Comparison of ENCODE assay signal across 20 cellular contexts in genomic region chr9:89837152-89837551, GRCh38.
"Had no signal": no experiment of that assay in that cellular context is flagged by ENCODE, and none has a peak within 500 bp of the region (broad histone marks: within the 10 kb centered on the region; RNA-seq: fewer than 3 reads in every experiment).

No MANE protein-coding gene starts in this region.

- H3K9me3 ChIP-seq: colonic mucosa, heart right ventricle, lower lobe of right lung, psoas muscle, suprapubic skin, tibial artery, upper lobe of left lung, uterus had no signal

- H3K27ac ChIP-seq: colonic mucosa, heart right ventricle, lower lobe of right lung, psoas muscle, suprapubic skin, tibial artery, upper lobe of left lung, uterus had no signal

- H3K4me3 ChIP-seq: colonic mucosa, heart right ventricle, lower lobe of right lung, psoas muscle, smooth muscle cell, suprapubic skin, tibial artery, upper lobe of left lung, uterus had no signal

- H3K36me3 ChIP-seq: colonic mucosa, heart right ventricle, lower lobe of right lung, suprapubic skin, tibial artery, upper lobe of left lung, uterus had no signal

- H3K27me3 ChIP-seq: colonic mucosa, heart right ventricle, suprapubic skin, tibial artery, upper lobe of left lung, uterus had no signal

- H3K4me1 ChIP-seq: psoas muscle, tibial artery, uterus had no signal

- H3K27ac Mint-ChIP-seq: nephron had no signal

- H3K4me3 Mint-ChIP-seq: naive B cell, nephron had no signal

- DNase-seq: colonic mucosa; effector CD4-positive, alpha-beta T cell; heart right ventricle; hypothalamus; kidney glomerular epithelial cell; lower lobe of right lung; mesenchymal stem cell; midbrain; naive B cell; psoas muscle; retina; stimulated activated CD4-positive, alpha-beta T cell treated with anti-CD3 and anti-CD28 coated beads, Interleukin-2, amount 100 ng/mL, for 48 hours; stimulated activated naive CD8-positive, alpha-beta T cell treated with anti-CD3 and anti-CD28 coated beads, Interleukin-15, Interleukin-2, amounts not matched to agents 100 U/mL and 50 U/mL, for 24 hours; tibial artery; upper lobe of left lung; uterus had no signal

- ATAC-seq: left lobe of liver; psoas muscle; stimulated activated naive CD8-positive, alpha-beta T cell treated with anti-CD3 and anti-CD28 coated beads, Interleukin-15, Interleukin-2, amounts not matched to agents 100 U/mL and 50 U/mL, for 24 hours had no signal

- H3K36me3 Mint-ChIP-seq: naive B cell had no signal
